14 cellular contexts compared by ENCODE assay signal in the genomic region with DNA sequence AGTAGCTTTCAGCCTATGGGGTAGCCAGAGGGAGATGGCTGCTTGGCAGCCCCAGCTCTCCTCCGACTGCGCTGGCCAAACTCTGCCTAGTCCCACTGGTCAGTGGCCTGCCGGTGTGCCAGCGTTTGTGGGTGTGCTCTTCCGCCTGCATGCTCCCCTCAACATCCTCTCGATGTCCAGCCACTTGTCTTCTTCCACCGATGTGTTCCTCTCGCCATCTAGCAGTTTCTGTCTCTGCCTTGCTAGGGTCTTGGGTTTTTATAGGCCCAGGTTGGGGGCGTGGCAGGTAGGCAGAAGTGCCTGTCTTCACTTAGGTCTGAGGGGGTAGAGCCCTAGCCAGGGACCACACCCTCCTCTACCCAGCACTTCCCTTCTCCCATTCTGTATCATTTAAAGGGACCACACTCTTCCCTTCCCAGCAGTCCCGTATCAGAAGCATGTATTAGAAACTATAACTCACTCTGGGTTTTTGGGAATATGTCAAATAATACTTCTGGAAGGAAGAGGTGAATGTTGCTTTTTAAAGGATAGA.
A peak's percentile ranks its signal among the peaks of the same experiment; 100 is the strongest.
DNase-seq lines count a peak whose midpoint lies in the region; ATAC-seq, FAIRE-seq and TF ChIP-seq lines count a peak whose summit lies in the region.
"Had no signal": no experiment of that assay in that cellular context is flagged by ENCODE, and none has a peak within 500 bp of the region (broad histone marks: within the 10 kb centered on the region; RNA-seq: fewer than 3 reads in every experiment).

No MANE protein-coding gene starts in this region.

- ATAC-seq in right lobe of liver = peak in 3 of 4 donors; percentile 16 to 52 (median 41)
- no peak for ATAC-seq in HepG2
- ATAC-seq in left lobe of liver = peak; percentile 39
- no peak for ATAC-seq in GM19395 (IDR thresholded peaks at IDR 0.05; ENCODE audit: unreplicated experiment)
- no peak for ATAC-seq in GM18520 (IDR thresholded peaks at IDR 0.05; ENCODE audit: unreplicated experiment)

- no peak overlapping the region for H3K4me2 ChIP-seq in HepG2 (ENCODE audit: low read depth, low read length)
- peak overlapping the region; percentile 53 for H3K4me2 ChIP-seq in OCI-LY3 (ENCODE audit: low read length)

- H3K4me1 ChIP-seq in right lobe of liver = peaks cover 0 to 26% (median 4%) of the 10 kb centered on the region in 4 donors
- H3K4me1 ChIP-seq in HepG2 (ENCODE audit: insufficient read depth, low read length) = no peaks in the 10 kb centered on the region
- peaks cover 15% of the 10 kb centered on the region for H3K4me1 ChIP-seq in OCI-LY3 (ENCODE audit: low read length)

- no peak for TF ChIP-seq EP300 in HepG2 (IDR thresholded peaks at IDR 0.05; ENCODE audit: low read depth in 2 of 2, low read length in 2 of 2)
- TF ChIP-seq EP300 in HepG2 (CRISPR knock-in tag; IDR thresholded peaks at IDR 0.05; ENCODE audit: borderline replicate concordance) = no peak

- no peak for DNase-seq in right lobe of liver
- no peak for DNase-seq in HepG2 (ENCODE audit: low spot score)
- DNase-seq in left lobe of liver (ENCODE audit: low spot score) = no peak
- DNase-seq in cerebellar nuclear complex (lab: John Stamatoyannopoulos, UW) = no peak
- DNase-seq in cerebellar cortex (ENCODE audit: low spot score) = no peak
- DNase-seq: heart left ventricle, left lung, MG63, nucleus accumbens had no signal

- intact Hi-C loops in right lobe of liver (cut with DNase I) = no loop called here
- intact Hi-C loops in HepG2 (cut with micrococcal nuclease; ENCODE audit: unreplicated experiment) = no loop called here

- H3K9me3 ChIP-seq in right lobe of liver (no peaks in the 10 kb centered on the region), HepG2 (ENCODE audit: low read length) (no peaks in the 10 kb centered on the region), OCI-LY3 (ENCODE audit: insufficient read depth, low read length) (no peaks in the 10 kb centered on the region)
- H3K9me3 ChIP-seq: heart left ventricle, left lung, MG63 had no signal

- POLR2A ChIA-PET in HepG2 (lab: Yijun Ruan, JAX) = no interaction called here

- H3K79me2 ChIP-seq in HepG2 (ENCODE audit: insufficient read depth, low read length) (peaks cover 6% of the 10 kb centered on the region), OCI-LY3 (ENCODE audit: low read length) (peaks cover 3% of the 10 kb centered on the region; the same call in 1 of the 2 replicates)

- H3K36me3 ChIP-seq in right lobe of liver (no peaks in the 10 kb centered on the region), HepG2 (replicated peaks in 1 of 2; ENCODE audit: control insufficient read depth in 1 of 2, insufficient read depth in 2 of 2, low read length in 2 of 2) (no peaks in the 10 kb centered on the region), OCI-LY3 (replicated peaks; ENCODE audit: low read depth, low read length) (no peaks in the 10 kb centered on the region)
- H3K36me3 ChIP-seq: heart left ventricle, left lung, MG63 had no signal

- H3K4me3 ChIP-seq in right lobe of liver = no peak overlapping the region
- no peak overlapping the region for H3K4me3 ChIP-seq in HepG2 (replicated peaks in 1 of 3; ENCODE audit: insufficient read depth in 1 of 3, low read depth in 2 of 3, low read length in 3 of 3)
- peak overlapping the region; percentile 37; the same call in 1 of the 2 replicates for H3K4me3 ChIP-seq in OCI-LY3 (ENCODE audit: low read length)
- H3K4me3 ChIP-seq: heart left ventricle, left lung, MG63 had no signal

- CTCF ChIA-PET in HepG2 (lab: Yijun Ruan, JAX; ENCODE audit: low intra/inter-chr PET ratio, low total read pairs) = no interaction called here

- WGBS in right lobe of liver (ENCODE audit: insufficient coverage, low coverage, low lambda C conversion rate, missing lambda C conversion rate) = 79% methylated on average over 8 of the region's 10 CpGs
- WGBS in HepG2 (ENCODE audit: low lambda C conversion rate) = 98% methylated on average over 8 of the region's 10 CpGs

- H4K20me1 ChIP-seq in HepG2 (ENCODE audit: insufficient read depth, low read length) (peaks cover 5% of the 10 kb centered on the region; the same call in 1 of the 2 replicates), OCI-LY3 (ENCODE audit: insufficient read depth, low read length) (peaks cover 14% of the 10 kb centered on the region)

- no peak for TF ChIP-seq POLR2A in right lobe of liver (IDR thresholded peaks at IDR 0.05)
- no peak for TF ChIP-seq POLR2A in HepG2 (IDR thresholded peaks at IDR 0.05; ENCODE audit: insufficient read depth in 1 of 2, low read depth in 2 of 2, low read length in 2 of 2)

- FAIRE-seq in HepG2 (lab: Jason Lieb, UNC) = no peak
- FAIRE-seq: TTC549 had no signal

- no peak overlapping the region for H3K9ac ChIP-seq in HepG2 (ENCODE audit: insufficient read depth, low read depth, low read length)
- H3K9ac ChIP-seq in OCI-LY3 (ENCODE audit: low read length) = no peak overlapping the region

- no peak for TF ChIP-seq CTCF in right lobe of liver (IDR thresholded peaks at IDR 0.05)
- TF ChIP-seq CTCF in HepG2 (CRISPR knock-in tag; IDR thresholded peaks at IDR 0.05) = no peak
- no peak for TF ChIP-seq CTCF in OCI-LY3 (IDR thresholded peaks at IDR 0.05; ENCODE audit: low read depth, low read length)

- H2AFZ ChIP-seq in HepG2 (ENCODE audit: low read length) = no peak overlapping the region
- H2AFZ ChIP-seq in OCI-LY3 (ENCODE audit: low read depth, low read length) = no peak overlapping the region

- H3K27me3 ChIP-seq in right lobe of liver = no peaks in the 10 kb centered on the region
- no peaks in the 10 kb centered on the region for H3K27me3 ChIP-seq in HepG2 (ENCODE audit: control insufficient read depth in 1 of 2, insufficient read depth in 2 of 2, low read length in 2 of 2)
- H3K27me3 ChIP-seq in OCI-LY3 (ENCODE audit: low read depth, low read length) = no peaks in the 10 kb centered on the region
- H3K27me3 ChIP-seq: heart left ventricle, left lung, MG63 had no signal

- BruUV-seq in HepG2 (replicated peaks; lab: Mats Ljungman, UMichigan) = no TSS peak

- in situ Hi-C loops in HepG2 (cut with HindIII; ENCODE audit: extremely low pct_ligation_motif_present, low pct_unique_long_range_greater_than_20kb) = no loop called here

- peak overlapping the region in 1 of 3 donors; percentile 6 for H3K27ac ChIP-seq in right lobe of liver
- H3K27ac ChIP-seq in HepG2 (ENCODE audit: extremely low read length, insufficient read depth, low read length) = no peak overlapping the region
- H3K27ac ChIP-seq in OCI-LY3 (ENCODE audit: low read length) = peak overlapping the region; percentile 21; the same call in 1 of the 2 replicates
- H3K27ac ChIP-seq: epithelial cell of prostate had no signal

- TF ChIP-seq RAD21 in HepG2 (CRISPR knock-in tag; IDR thresholded peaks at IDR 0.05) = no peak

TF ChIP-seq in HepG2, 621 proteins besides CTCF, POLR2A, EP300 and RAD21:
- no peak for TF ChIP-seq HMGA1 (CRISPR knock-in tag; conservative IDR thresholded peaks at IDR 0.05)
- no peak for TF ChIP-seq SRSF4 (IDR thresholded peaks at IDR 0.05; ENCODE audit: low read depth, low read length, poor library complexity, severe bottlenecking)
- TF ChIP-seq ATAD3A (CRISPR knock-in tag; IDR thresholded peaks at IDR 0.05) = no peak
- no peak for TF ChIP-seq WIZ (CRISPR knock-in tag; IDR thresholded peaks at IDR 0.05)
- no peak for TF ChIP-seq ZNF567 (CRISPR knock-in tag; IDR thresholded peaks at IDR 0.05; ENCODE audit: borderline replicate concordance)
- no peak for TF ChIP-seq HOMEZ (CRISPR knock-in tag; IDR thresholded peaks at IDR 0.05; ENCODE audit: low read depth)
- TF ChIP-seq, protein P1, sequence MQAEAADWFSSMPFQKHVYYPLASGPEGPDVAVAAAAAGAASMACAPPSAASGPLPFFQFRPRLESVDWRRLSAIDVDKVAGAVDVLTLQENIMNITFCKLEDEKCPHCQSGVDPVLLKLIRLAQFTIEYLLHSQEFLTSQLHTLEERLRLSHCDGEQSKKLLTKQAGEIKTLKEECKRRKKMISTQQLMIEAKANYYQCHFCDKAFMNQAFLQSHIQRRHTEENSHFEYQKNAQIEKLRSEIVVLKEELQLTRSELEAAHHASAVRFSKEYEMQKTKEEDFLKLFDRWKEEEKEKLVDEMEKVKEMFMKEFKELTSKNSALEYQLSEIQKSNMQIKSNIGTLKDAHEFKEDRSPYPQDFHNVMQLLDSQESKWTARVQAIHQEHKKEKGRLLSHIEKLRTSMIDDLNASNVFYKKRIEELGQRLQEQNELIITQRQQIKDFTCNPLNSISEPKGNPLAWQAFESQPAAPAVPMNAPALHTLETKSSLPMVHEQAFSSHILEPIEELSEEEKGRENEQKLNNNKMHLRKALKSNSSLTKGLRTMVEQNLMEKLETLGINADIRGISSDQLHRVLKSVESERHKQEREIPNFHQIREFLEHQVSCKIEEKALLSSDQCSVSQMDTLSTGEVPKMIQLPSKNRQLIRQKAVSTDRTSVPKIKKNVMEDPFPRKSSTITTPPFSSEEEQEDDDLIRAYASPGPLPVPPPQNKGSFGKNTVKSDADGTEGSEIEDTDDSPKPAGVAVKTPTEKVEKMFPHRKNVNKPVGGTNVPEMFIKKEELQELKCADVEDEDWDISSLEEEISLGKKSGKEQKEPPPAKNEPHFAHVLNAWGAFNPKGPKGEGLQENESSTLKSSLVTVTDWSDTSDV (CRISPR knock-in tag; IDR thresholded peaks at IDR 0.05) = no peak
- TF ChIP-seq GATAD1 (CRISPR knock-in tag; IDR thresholded peaks at IDR 0.05) = no peak
- no peak for TF ChIP-seq KDM3A (CRISPR knock-in tag; IDR thresholded peaks at IDR 0.05; ENCODE audit: low read depth)
- TF ChIP-seq FOXK1 (CRISPR knock-in tag; IDR thresholded peaks at IDR 0.05; ENCODE audit: borderline replicate concordance, low read depth) = no peak
TF ChIP-seq in HepG2: peak in this region for 0.

Comparison
In these comparisons a context has a peak if more than half of its experiments do, and no peak if none do; other contexts are left out.
1. ATAC-seq: peak in right lobe of liver (3 of 4) and left lobe of liver (single experiment); none in HepG2 (single experiment), GM19395 (single experiment) and GM18520 (single experiment).